In the genomic region with DNA sequence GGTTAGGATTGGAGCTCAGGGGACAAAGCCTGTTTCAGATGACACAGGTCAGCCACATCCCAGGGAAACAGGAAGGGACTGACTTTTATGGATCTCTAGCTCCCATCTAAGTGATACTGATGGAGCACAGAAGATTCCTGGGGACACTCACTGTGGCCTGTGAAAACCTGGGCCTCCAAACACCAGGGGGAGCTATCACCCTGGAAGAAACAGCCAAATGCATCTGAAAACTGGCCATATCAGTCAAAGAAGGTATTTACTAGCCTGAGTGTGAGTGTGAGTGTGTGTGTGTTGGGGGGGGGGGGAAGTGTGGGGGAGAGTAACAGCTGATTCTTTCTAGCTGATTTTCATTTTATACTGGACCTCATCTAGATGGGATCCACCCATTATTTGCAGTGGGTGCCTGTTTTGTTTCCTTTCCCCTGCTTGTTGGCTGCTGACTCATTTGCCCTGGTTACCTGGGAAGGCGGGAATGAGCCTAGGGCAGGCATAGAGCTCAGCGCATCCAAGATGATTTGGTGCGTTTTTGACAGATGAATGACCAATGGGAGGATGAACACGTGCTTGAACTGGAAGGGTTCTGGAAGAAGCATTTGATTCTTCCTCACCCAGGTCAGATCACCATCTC, we compare ENCODE assay signal across 8 cellular contexts.
DNase-seq lines count a peak whose midpoint lies in the region; ATAC-seq lines count a peak whose summit lies in the region.

No MANE protein-coding gene starts in this region.

- no peak overlapping the region for H3K4me3 Mint-ChIP-seq in CD4-positive, alpha-beta memory T cell
- no peak overlapping the region for H3K4me3 Mint-ChIP-seq in stimulated activated naive CD8-positive, alpha-beta T cell treated with anti-CD3 and anti-CD28 coated beads, Interleukin-15, amount 100 ng/mL, for 72 hours

- H3K36me3 Mint-ChIP-seq in CD4-positive, alpha-beta memory T cell = no peaks in the 10 kb centered on the region

- no peak overlapping the region for H3K27ac Mint-ChIP-seq in CD4-positive, alpha-beta memory T cell
- no peak overlapping the region for H3K27ac Mint-ChIP-seq in stimulated activated naive CD8-positive, alpha-beta T cell treated with anti-CD3 and anti-CD28 coated beads, Interleukin-15, amount 100 ng/mL, for 72 hours

- H3K9me3 Mint-ChIP-seq in CD4-positive, alpha-beta memory T cell = peaks cover 0 to 4% (median 0%) of the 10 kb centered on the region in 8 donors
- H3K9me3 Mint-ChIP-seq in stimulated activated naive CD8-positive, alpha-beta T cell treated with anti-CD3 and anti-CD28 coated beads, Interleukin-15, amount 100 ng/mL, for 72 hours = no peaks in the 10 kb centered on the region

- CTCF ChIA-PET in CD4-positive, alpha-beta memory T cell (lab: Charles Lee; ENCODE audit: partially characterized antibody) = interaction anchor here (0.8 to 1.7 kb wide), 6 partner anchors 11 to 275 kb away, joined by 3 to 16 read pairs (median 4); no protein-coding TSS in a partner anchor

- DNase-seq in CD4-positive, alpha-beta memory T cell = peak in 3 of 5 donors; percentile 2 to 39 (median 7)
- DNase-seq in NCI-H2171 treated with DMSO at 0.1 percent for 48 hours (lab: John Stamatoyannopoulos, UW) = peak; percentile 21
- DNase-seq in amniotic epithelial cell (ENCODE audit: low read depth) = peak; percentile 2
- DNase-seq in islet precursor cell = peak; percentile 75
- DNase-seq in stimulated activated naive CD8-positive, alpha-beta T cell treated with anti-CD3 and anti-CD28 coated beads, Interleukin-15, amount 100 ng/mL, for 72 hours = peak; percentile 21 to 24

- H3K9me3 ChIP-seq in CD4-positive, alpha-beta memory T cell (ENCODE audit: control insufficient read depth in 1 of 2, low read length in 2 of 2) = no peaks in the 10 kb centered on the region

- no peaks in the 10 kb centered on the region for H3K4me1 ChIP-seq in CD4-positive, alpha-beta memory T cell (ENCODE audit: insufficient read depth, low read length)

- H3K27me3 Mint-ChIP-seq in CD4-positive, alpha-beta memory T cell = peaks cover 9 to 23% of the 10 kb centered on the region in 2 donors
- H3K27me3 Mint-ChIP-seq in stimulated activated naive CD8-positive, alpha-beta T cell treated with anti-CD3 and anti-CD28 coated beads, Interleukin-15, amount 100 ng/mL, for 72 hours = peaks cover 38% of the 10 kb centered on the region

- ATAC-seq in GM19351 (IDR thresholded peaks at IDR 0.05; ENCODE audit: unreplicated experiment) (peak; percentile 76), GM18519 (IDR thresholded peaks at IDR 0.05; ENCODE audit: low FRiP score, unreplicated experiment) (no peak), HG03039 (IDR thresholded peaks at IDR 0.05; ENCODE audit: unreplicated experiment) (no peak)
- no peak for ATAC-seq in stimulated activated naive CD8-positive, alpha-beta T cell treated with anti-CD3 and anti-CD28 coated beads, Interleukin-15, amount 100 ng/mL, for 72 hours

- H3K27me3 ChIP-seq in CD4-positive, alpha-beta memory T cell (ENCODE audit: insufficient read depth, low read length) = no peaks in the 10 kb centered on the region

- H3K4me1 Mint-ChIP-seq in CD4-positive, alpha-beta memory T cell = no peaks in the 10 kb centered on the region
- H3K4me1 Mint-ChIP-seq in stimulated activated naive CD8-positive, alpha-beta T cell treated with anti-CD3 and anti-CD28 coated beads, Interleukin-15, amount 100 ng/mL, for 72 hours = no peaks in the 10 kb centered on the region

- intact Hi-C loops in CD4-positive, alpha-beta memory T cell (cut with micrococcal nuclease) = no loop called here

- H3K4me3 ChIP-seq in CD4-positive, alpha-beta memory T cell (ENCODE audit: low read length in 2 of 2) = no peak overlapping the region

- POLR2A ChIA-PET in CD4-positive, alpha-beta memory T cell (lab: Charles Lee; ENCODE audit: partially characterized antibody) = no interaction called here

- H3K36me3 ChIP-seq in CD4-positive, alpha-beta memory T cell (ENCODE audit: insufficient read depth, low read length) = no peaks in the 10 kb centered on the region

- no peak overlapping the region for H3K27ac ChIP-seq in CD4-positive, alpha-beta memory T cell (ENCODE audit: low read depth, low read length)

Comparison
In these comparisons a context has a peak if more than half of its experiments do, and no peak if none do; other contexts are left out.
1. DNase-seq: peak in every context shown above with its lines; median percentile 75 in islet precursor cell; 22 in stimulated activated naive CD8-positive, alpha-beta T cell treated with anti-CD3 and anti-CD28 coated beads, Interleukin-15, amount 100 ng/mL, for 72 hours; 21 in NCI-H2171 treated with DMSO at 0.1 percent for 48 hours; 7 in CD4-positive, alpha-beta memory T cell; 2 in amniotic epithelial cell.